12 cellular contexts compared by ENCODE assay signal in genomic region chr16:83137894-83138293, GRCh38.
A peak's percentile ranks its signal among the peaks of the same experiment; 100 is the strongest.
DNase-seq lines count a peak whose midpoint lies in the region; ATAC-seq and TF ChIP-seq lines count a peak whose summit lies in the region.
"Had no signal": no experiment of that assay in that cellular context is flagged by ENCODE, and none has a peak within 500 bp of the region (broad histone marks: within the 10 kb centered on the region; RNA-seq: fewer than 3 reads in every experiment).

No MANE protein-coding gene starts in this region.

- peak overlapping the region; percentile 37 for H3K9ac ChIP-seq in Loucy (ENCODE audit: low read depth, low read length, poor library complexity, severe bottlenecking)

- POLR2A ChIA-PET in CD4-positive, alpha-beta T cell (lab: Charles Lee) = no interaction called here

- peak overlapping the region; percentile 78 for H3K4me3 Mint-ChIP-seq in CD4-positive, alpha-beta T cell
- no peak overlapping the region for H3K4me3 Mint-ChIP-seq in mesothelial cell of epicardium

- H3K79me2 ChIP-seq in Loucy (ENCODE audit: insufficient read depth, low read length) = no peaks in the 10 kb centered on the region

- H3K36me3 ChIP-seq in Loucy (ENCODE audit: insufficient read depth, low read length) (no peaks in the 10 kb centered on the region), ovary (no peaks in the 10 kb centered on the region)

- peak overlapping the region; percentile 60 for H2AFZ ChIP-seq in Loucy (ENCODE audit: low read length)

- DNase-seq in CD4-positive, alpha-beta T cell = no peak
- DNase-seq in choroid plexus epithelial cell (ENCODE audit: low read depth) (no peak), ovary (no peak), NCI-H2107 (lab: John Stamatoyannopoulos, UW) (no peak), NCI-H2107 treated with DMSO at 0.1 percent for 48 hours (lab: John Stamatoyannopoulos, UW; ENCODE audit: unreplicated experiment) (no peak), mesothelial cell of epicardium (ENCODE audit: low spot score in 2 of 2, unreplicated experiment in 2 of 2) (no peak), HK-2 (ENCODE audit: unreplicated experiment) (no peak)
- DNase-seq: activated B cell treated with CpG ODN at 0.5 μM for 24 hours; activated gamma-delta T cell; effector memory CD4-positive, alpha-beta T cell; NCI-H2081 had no signal

- H3K4me1 Mint-ChIP-seq in CD4-positive, alpha-beta T cell (ENCODE audit: low read depth) = peaks cover 10% of the 10 kb centered on the region
- H3K4me1 Mint-ChIP-seq in mesothelial cell of epicardium = peaks cover 10% of the 10 kb centered on the region

- intact Hi-C loops in CD4-positive, alpha-beta T cell (cut with DNase I, micrococcal nuclease) = no loop called here
- intact Hi-C loops in ovary (cut with DNase I) = no loop called here

- TF ChIP-seq EP300 in ovary (IDR thresholded peaks at IDR 0.05) = no peak

- H3K9me3 Mint-ChIP-seq in CD4-positive, alpha-beta T cell = peaks cover 2% of the 10 kb centered on the region
- H3K9me3 Mint-ChIP-seq in mesothelial cell of epicardium = no peaks in the 10 kb centered on the region

- ATAC-seq in CD4-positive, alpha-beta T cell (ENCODE audit: poor library complexity) = no peak

- no peak for TF ChIP-seq POLR2A in ovary (IDR thresholded peaks at IDR 0.05)

- H3F3A ChIP-seq in Loucy (ENCODE audit: low read depth) = no peaks in the 10 kb centered on the region

- no peak for TF ChIP-seq CTCF in CD4-positive, alpha-beta T cell (IDR thresholded peaks at IDR 0.05)
- TF ChIP-seq CTCF in Loucy (conservative IDR thresholded peaks at IDR 0.05; ENCODE audit: low read length) = no peak
- no peak for TF ChIP-seq CTCF in choroid plexus epithelial cell (conservative IDR thresholded peaks at IDR 0.05; ENCODE audit: low read depth, low read length)
- no peak for TF ChIP-seq CTCF in ovary (IDR thresholded peaks at IDR 0.05)
- no peak for TF ChIP-seq CTCF in mesothelial cell of epicardium (IDR thresholded peaks at IDR 0.05; ENCODE audit: unreplicated experiment)

- H4K20me1 ChIP-seq in Loucy (ENCODE audit: insufficient read depth, low read length, poor library complexity, severe bottlenecking) = no peaks in the 10 kb centered on the region

- no peaks in the 10 kb centered on the region for H3K9me3 ChIP-seq in CD4-positive, alpha-beta T cell (ENCODE audit: control insufficient read depth, low read length)
- H3K9me3 ChIP-seq in Loucy (ENCODE audit: insufficient read depth, low read depth, low read length) (no peaks in the 10 kb centered on the region), ovary (no peaks in the 10 kb centered on the region)

- peak overlapping the region; percentile 25 for H3K27ac Mint-ChIP-seq in CD4-positive, alpha-beta T cell
- H3K27ac Mint-ChIP-seq in mesothelial cell of epicardium = no peak overlapping the region
- H3K27ac Mint-ChIP-seq: activated B cell treated with CpG ODN at 0.5 μM for 24 hours had no signal

- H3K36me3 Mint-ChIP-seq in CD4-positive, alpha-beta T cell (ENCODE audit: low read depth) = no peaks in the 10 kb centered on the region
- H3K36me3 Mint-ChIP-seq in mesothelial cell of epicardium = no peaks in the 10 kb centered on the region

- no peaks in the 10 kb centered on the region for H3K4me1 ChIP-seq in Loucy (ENCODE audit: insufficient read depth, low read length, poor library complexity, severe bottlenecking)
- peaks cover 2% of the 10 kb centered on the region for H3K4me1 ChIP-seq in ovary (ENCODE audit: insufficient read depth)

- peak overlapping the region; percentile 65 for H3K4me3 ChIP-seq in Loucy (ENCODE audit: low read length, poor library complexity, severe bottlenecking)
- peak overlapping the region; percentile 45 for H3K4me3 ChIP-seq in choroid plexus epithelial cell (ENCODE audit: low read depth, low read length)
- H3K4me3 ChIP-seq in ovary = peak overlapping the region; percentile 27

- CTCF ChIA-PET in CD4-positive, alpha-beta T cell (lab: Charles Lee) = no interaction called here

- H3K9me2 ChIP-seq in Loucy (replicated peaks; ENCODE audit: low read depth, low read length) = no peaks in the 10 kb centered on the region

- 57 to 62% (median 58%) methylated on average over 5 of the region's 5 CpGs for WGBS in ovary, 3 donors

- H3K27ac ChIP-seq in CD4-positive, alpha-beta T cell (ENCODE audit: low read depth, low read length) = no peak overlapping the region
- no peak overlapping the region for H3K27ac ChIP-seq in ovary

- H3K27me3 ChIP-seq in CD4-positive, alpha-beta T cell (ENCODE audit: control insufficient read depth, insufficient read depth, low read length) = no peaks in the 10 kb centered on the region
- H3K27me3 ChIP-seq in Loucy (ENCODE audit: insufficient read depth, low read length, poor library complexity, severe bottlenecking) = no peaks in the 10 kb centered on the region
- no peaks in the 10 kb centered on the region for H3K27me3 ChIP-seq in ovary

- H3K27me3 Mint-ChIP-seq in CD4-positive, alpha-beta T cell = no peaks in the 10 kb centered on the region
- H3K27me3 Mint-ChIP-seq in mesothelial cell of epicardium (ENCODE audit: low read depth) = peaks cover 5% of the 10 kb centered on the region
- H3K27me3 Mint-ChIP-seq: activated B cell treated with CpG ODN at 0.5 μM for 24 hours had no signal

- peak overlapping the region; percentile 62 for H3K4me2 ChIP-seq in Loucy (ENCODE audit: low read depth, low read length, poor library complexity, severe bottlenecking)
